ENCODE assay signal across 20 cellular contexts in the genomic region with DNA sequence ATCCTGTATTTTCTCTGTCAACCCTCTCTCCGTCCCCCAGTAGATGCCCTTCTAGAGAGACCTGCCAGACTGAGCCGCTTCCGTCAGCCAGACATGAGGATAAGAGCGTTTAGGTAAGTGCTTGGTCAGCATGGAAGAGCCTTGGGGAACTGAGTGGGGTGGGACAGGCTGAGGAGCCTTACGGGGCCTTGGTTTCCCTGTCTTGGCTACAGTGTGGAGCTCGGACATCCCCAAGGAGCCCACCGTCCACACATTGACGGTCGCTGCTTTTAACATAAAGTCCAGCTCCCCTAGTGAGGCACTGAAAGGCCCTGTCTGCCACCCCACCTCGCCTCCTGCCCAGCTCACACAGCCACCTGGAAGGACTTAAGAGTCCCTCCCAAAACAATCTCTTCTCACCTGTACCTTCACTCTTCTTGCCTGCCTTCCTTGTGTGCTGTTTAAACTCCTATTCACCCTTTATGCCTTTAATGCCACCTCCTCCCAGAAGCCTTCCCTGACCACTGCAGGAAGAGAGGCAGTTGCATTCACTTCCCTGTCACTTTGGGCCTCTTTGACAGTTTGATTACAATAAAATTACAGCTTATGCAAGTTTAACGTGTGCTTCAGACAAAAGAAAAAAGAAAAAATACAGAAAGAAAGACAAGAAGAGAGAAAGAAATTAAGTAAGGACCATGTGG. TPM values are rescaled to one million over a fixed set of nuclear protein-coding genes. Genes with fewer than 3 reads are reported as not detected.
DNase-seq lines count a peak whose midpoint lies in the region; ATAC-seq and TF ChIP-seq lines count a peak whose summit lies in the region.
"Had no signal": no experiment of that assay in that cellular context is flagged by ENCODE, and none has a peak within 500 bp of the region (broad histone marks: within the 10 kb centered on the region; RNA-seq: fewer than 3 reads in every experiment).

No MANE protein-coding gene starts in this region.

- H3K27me3 Mint-ChIP-seq in memory B cell, result peaks cover 2% of the 10 kb centered on the region
- H3K27me3 Mint-ChIP-seq in stimulated activated naive B cell treated with anti-CD40 and anti-IgM and Interleukin-4, amounts not matched to agents 10 μg/mL and 1 μg/mL and 100 μg/mL, for 72 hours, result peaks cover 10 to 16% of the 10 kb centered on the region in 2 donors
- peaks cover 18 to 46% of the 10 kb centered on the region in 2 donors for H3K27me3 Mint-ChIP-seq in CD8-positive, alpha-beta memory T cell

- 69% methylated on average over 10 of the region's 11 CpGs for WGBS in SK-N-SH (ENCODE audit: low lambda C conversion rate)

- no peak for ATAC-seq in SK-N-SH treated with all-trans-retinoic acid at 6 μM for 48 hours
- ATAC-seq in memory B cell (ENCODE audit: low read depth), result no peak
- ATAC-seq in stimulated activated naive B cell treated with anti-CD40 and anti-IgM and Interleukin-4, amounts not matched to agents 10 μg/mL and 1 μg/mL and 100 μg/mL, for 72 hours (replicated peaks), result no peak

- H3K4me3 ChIP-seq in SK-N-SH (ENCODE audit: low read depth in 2 of 2, low read length in 1 of 2) (no peak overlapping the region), OCI-LY7 (ENCODE audit: low read depth, low read length, poor library complexity, severe bottlenecking) (no peak overlapping the region), breast epithelium (no peak overlapping the region)
- no peak overlapping the region for H3K4me3 ChIP-seq in CD8-positive, alpha-beta memory T cell (ENCODE audit: low read length)

- DNase-seq in SK-N-SH, result no peak
- DNase-seq in OCI-LY7 (ENCODE audit: low spot score), result no peak
- DNase-seq in memory B cell (ENCODE audit: low spot score in 2 of 2), result no peak
- DNase-seq in stimulated activated naive B cell treated with anti-CD40 and anti-IgM and Interleukin-4, amounts not matched to agents 10 μg/mL and 1 μg/mL and 100 μg/mL, for 72 hours, result no peak
- DNase-seq in breast epithelium (ENCODE audit: low spot score in 2 of 2), result no peak
- DNase-seq in NCI-H2171 treated with DMSO at 0.1 percent for 48 hours (lab: John Stamatoyannopoulos, UW), result no peak
- no peak for DNase-seq in CD8-positive, alpha-beta memory T cell
- DNase-seq: COR-L47, GF-D8, HFFc6, NCI-H1048, NCI-H1436 treated with DMSO at 0.1 percent for 48 hours, NCI-H2081, NCI-H510A treated with DMSO at 0.1 percent for 48 hours, Right ventricle myocardium superior had no signal

- H3K4me3 Mint-ChIP-seq in memory B cell, result no peak overlapping the region
- H3K4me3 Mint-ChIP-seq in stimulated activated naive B cell treated with anti-CD40 and anti-IgM and Interleukin-4, amounts not matched to agents 10 μg/mL and 1 μg/mL and 100 μg/mL, for 72 hours, result no peak overlapping the region
- no peak overlapping the region for H3K4me3 Mint-ChIP-seq in CD8-positive, alpha-beta memory T cell
- H3K4me3 Mint-ChIP-seq: HFFc6 had no signal

- CTCF ChIA-PET in SK-N-SH (lab: Yijun Ruan, JAX) (interaction anchor here (0.9 to 3.4 kb wide), 6 partner anchors 14 to 221 kb away, joined by 3 to 21 read pairs (median 6); no protein-coding TSS in a partner anchor), OCI-LY7 (lab: Charles Lee; ENCODE audit: unreplicated experiment) (interaction anchor here (1.2 kb wide), 1 partner anchor 52 kb away, joined by 3 read pairs; no protein-coding TSS in a partner anchor)
- CTCF ChIA-PET in CD8-positive, alpha-beta memory T cell (lab: Charles Lee), result no interaction called here

- no peaks in the 10 kb centered on the region for H3K27me3 ChIP-seq in SK-N-SH (ENCODE audit: insufficient read depth)
- H3K27me3 ChIP-seq in breast epithelium, result no peaks in the 10 kb centered on the region
- peaks cover 2% of the 10 kb centered on the region for H3K27me3 ChIP-seq in CD8-positive, alpha-beta memory T cell (ENCODE audit: insufficient read depth, low read length, poor library complexity, severe bottlenecking)

- POLR2A ChIA-PET in SK-N-SH (lab: Yijun Ruan, JAX), result interaction anchor here (0.6 kb wide), 1 partner anchor 134 kb away, joined by 5 read pairs; no protein-coding TSS in a partner anchor
- POLR2A ChIA-PET in OCI-LY7 (lab: Charles Lee), result interaction anchor here (0.6 to 1.1 kb wide), 2 partner anchors 35 to 52 kb away, joined by 3 read pairs; no protein-coding TSS in a partner anchor
- POLR2A ChIA-PET in CD8-positive, alpha-beta memory T cell (lab: Charles Lee), result no interaction called here

- no peaks in the 10 kb centered on the region for H3K36me3 Mint-ChIP-seq in memory B cell
- no peaks in the 10 kb centered on the region for H3K36me3 Mint-ChIP-seq in stimulated activated naive B cell treated with anti-CD40 and anti-IgM and Interleukin-4, amounts not matched to agents 10 μg/mL and 1 μg/mL and 100 μg/mL, for 72 hours
- H3K36me3 Mint-ChIP-seq in CD8-positive, alpha-beta memory T cell, result no peaks in the 10 kb centered on the region

- no peaks in the 10 kb centered on the region for H3K9me3 Mint-ChIP-seq in memory B cell
- H3K9me3 Mint-ChIP-seq in stimulated activated naive B cell treated with anti-CD40 and anti-IgM and Interleukin-4, amounts not matched to agents 10 μg/mL and 1 μg/mL and 100 μg/mL, for 72 hours, result no peaks in the 10 kb centered on the region
- H3K9me3 Mint-ChIP-seq in CD8-positive, alpha-beta memory T cell, result no peaks in the 10 kb centered on the region
- H3K9me3 Mint-ChIP-seq: HFFc6 had no signal

- no peaks in the 10 kb centered on the region for H3K36me3 ChIP-seq in SK-N-SH (replicated peaks in 1 of 2; ENCODE audit: control insufficient read depth in 1 of 2, insufficient read depth in 2 of 2, low read length in 1 of 2)
- no peaks in the 10 kb centered on the region for H3K36me3 ChIP-seq in OCI-LY7 (ENCODE audit: insufficient read depth, low read length)
- H3K36me3 ChIP-seq in breast epithelium, result no peaks in the 10 kb centered on the region
- H3K36me3 ChIP-seq in CD8-positive, alpha-beta memory T cell (ENCODE audit: insufficient read depth, low read length), result no peaks in the 10 kb centered on the region

- TF ChIP-seq RAD21 in SK-N-SH (IDR thresholded peaks at IDR 0.05; ENCODE audit: low read length), result no peak

- H3K9me2 ChIP-seq in SK-N-SH, result no peaks in the 10 kb centered on the region
- H3K9me2 ChIP-seq in OCI-LY7 (ENCODE audit: insufficient read depth, low read length), result no peaks in the 10 kb centered on the region

- H3K9me3 ChIP-seq in SK-N-SH (no peaks in the 10 kb centered on the region), OCI-LY7 (ENCODE audit: low read length) (no peaks in the 10 kb centered on the region), breast epithelium (no peaks in the 10 kb centered on the region)
- no peaks in the 10 kb centered on the region for H3K9me3 ChIP-seq in CD8-positive, alpha-beta memory T cell (ENCODE audit: low read length)

- no peak overlapping the region for H3K9ac ChIP-seq in SK-N-SH

- TF ChIP-seq POLR2A in breast epithelium (IDR thresholded peaks at IDR 0.05), result no peak

- no peak for TF ChIP-seq CTCF in SK-N-SH (IDR thresholded peaks at IDR 0.05)
- no peak for TF ChIP-seq CTCF in OCI-LY7 (conservative IDR thresholded peaks at IDR 0.05; ENCODE audit: low read length)
- TF ChIP-seq CTCF in breast epithelium (IDR thresholded peaks at IDR 0.05), result no peak

- no peak for TF ChIP-seq EP300 in SK-N-SH (IDR thresholded peaks at IDR 0.05; ENCODE audit: borderline replicate concordance in 1 of 2, low read depth in 1 of 2, low read length in 1 of 2)

- H2AFZ ChIP-seq in SK-N-SH (ENCODE audit: low read depth) (no peak overlapping the region), OCI-LY7 (ENCODE audit: low read length) (peak overlapping the region; percentile 38; the same call in 1 of the 2 replicates)

- no peaks in the 10 kb centered on the region for H3F3A ChIP-seq in SK-N-SH (replicated peaks; ENCODE audit: insufficient read depth)

- peaks cover 9 to 12% of the 10 kb centered on the region in 2 experiments; a peak in 2 of 4 replicates for H3K4me1 ChIP-seq in SK-N-SH (ENCODE audit: control insufficient read depth in 1 of 2, insufficient read depth in 2 of 2, low read depth in 1 of 2, low read length in 1 of 2)
- H3K4me1 ChIP-seq in OCI-LY7 (ENCODE audit: insufficient read depth, low read length, poor library complexity, severe bottlenecking), result peaks cover 43% of the 10 kb centered on the region
- H3K4me1 ChIP-seq in breast epithelium, result peaks cover 3 to 11% of the 10 kb centered on the region in 2 donors
- no peaks in the 10 kb centered on the region for H3K4me1 ChIP-seq in CD8-positive, alpha-beta memory T cell (ENCODE audit: insufficient read depth, low read length)

- H4K20me1 ChIP-seq in SK-N-SH (ENCODE audit: insufficient read depth), result no peaks in the 10 kb centered on the region
- no peaks in the 10 kb centered on the region for H4K20me1 ChIP-seq in OCI-LY7 (ENCODE audit: insufficient read depth, low read length)

- intact Hi-C loops in OCI-LY7 (cut with micrococcal nuclease; ENCODE audit: unreplicated experiment), result loop anchor here (5.0 kb wide), 1 partner anchor 151 kb away; a partner anchor contains a TSS
- intact Hi-C loops in breast epithelium (cut with DNase I; ENCODE audit: low total_unique reads), result no loop called here

- H3K4me1 Mint-ChIP-seq in memory B cell, result peaks cover 46% of the 10 kb centered on the region
- peaks cover 34 to 65% of the 10 kb centered on the region in 2 donors for H3K4me1 Mint-ChIP-seq in stimulated activated naive B cell treated with anti-CD40 and anti-IgM and Interleukin-4, amounts not matched to agents 10 μg/mL and 1 μg/mL and 100 μg/mL, for 72 hours
- no peaks in the 10 kb centered on the region for H3K4me1 Mint-ChIP-seq in CD8-positive, alpha-beta memory T cell

- H3K79me2 ChIP-seq in SK-N-SH (ENCODE audit: insufficient read depth), result no peaks in the 10 kb centered on the region
- H3K79me2 ChIP-seq in OCI-LY7 (ENCODE audit: insufficient read depth, low read depth, low read length), result no peaks in the 10 kb centered on the region

- H3K27ac ChIP-seq in SK-N-SH (ENCODE audit: low read depth in 2 of 2, low read length in 1 of 2) (no peak overlapping the region), OCI-LY7 (ENCODE audit: low read depth, low read length, poor library complexity, severe bottlenecking) (no peak overlapping the region), breast epithelium (no peak overlapping the region)
- no peak overlapping the region for H3K27ac ChIP-seq in CD8-positive, alpha-beta memory T cell (ENCODE audit: low read depth, low read length)
- H3K27ac ChIP-seq: C4-2B had no signal

- peak overlapping the region; percentile 89 for H3K27ac Mint-ChIP-seq in memory B cell
- peak overlapping the region; percentile 16 for H3K27ac Mint-ChIP-seq in stimulated activated naive B cell treated with anti-CD40 and anti-IgM and Interleukin-4, amounts not matched to agents 10 μg/mL and 1 μg/mL and 100 μg/mL, for 72 hours
- H3K27ac Mint-ChIP-seq in CD8-positive, alpha-beta memory T cell, result no peak overlapping the region
- H3K27ac Mint-ChIP-seq: HFFc6 had no signal

- BruUV-seq in OCI-LY7 (replicated peaks; lab: Mats Ljungman, UMichigan), result no TSS peak

- H3K4me2 ChIP-seq in SK-N-SH (no peak overlapping the region), OCI-LY7 (ENCODE audit: low read length) (no peak overlapping the region)

RNA-seq across cellular contexts. Expression of a gene that starts 42.3 kb away (rescaled TPM):
- polyA plus RNA-seq in SK-N-SH (2012; rRNA removed), result not detected in 2 replicates
- polyA plus RNA-seq in SK-N-SH (2012; cell fraction: cytosol; rRNA removed), result 0.01 TPM in 1 of 2 replicates, not detected in the other
- not detected in 2 replicates for polyA plus RNA-seq in SK-N-SH (2012; cell fraction: nucleus; rRNA removed)
- total RNA-seq in OCI-LY7 (2014; rRNA removed; shearing (Covaris generic)), result not detected in 2 replicates
- total RNA-seq in OCI-LY7 (2022) (not detected in 2 replicates), breast epithelium (not detected)
- not detected for total RNA-seq in CD8-positive, alpha-beta memory T cell
- not detected for polyA plus RNA-seq in CD8-positive, alpha-beta memory T cell
- total RNA-seq: A172, Daoy, H4, HFFc6, Right ventricle myocardium superior had no signal

RNA-seq across cellular contexts. Expression of a gene that starts 56.4 kb away (rescaled TPM):
- 6.8 and 9.1 TPM in 2 replicates for polyA plus RNA-seq in SK-N-SH (2012; rRNA removed)
- polyA plus RNA-seq in SK-N-SH (2012; cell fraction: cytosol; rRNA removed), result 6.5 and 8.5 TPM in 2 replicates
- polyA plus RNA-seq in SK-N-SH (2012; cell fraction: nucleus; rRNA removed), result 11.2 and 11.3 TPM in 2 replicates
- not detected in 2 replicates for total RNA-seq in OCI-LY7 (2014; rRNA removed; shearing (Covaris generic))
- total RNA-seq in OCI-LY7 (2022) (not detected in 2 replicates), breast epithelium (10 to 100 TPM; 42.3 to 64.6 (median 53.9) TPM)
- under 1 TPM; 0.53 to 0.66 TPM for total RNA-seq in CD8-positive, alpha-beta memory T cell
- not detected for polyA plus RNA-seq in CD8-positive, alpha-beta memory T cell

Comparison
In these comparisons a context has a peak if more than half of its experiments do, and no peak if none do; other contexts are left out.
1. H3K27ac Mint-ChIP-seq: peak in memory B cell (single experiment) and stimulated activated naive B cell treated with anti-CD40 and anti-IgM and Interleukin-4, amounts not matched to agents 10 μg/mL and 1 μg/mL and 100 μg/mL, for 72 hours (single experiment); none in CD8-positive, alpha-beta memory T cell (0 of 8).
2. RNA of a gene that starts 56.4 kb away (total RNA-seq): 42.3 to 64.6 TPM in breast epithelium; 0.53 to 0.66 TPM in CD8-positive, alpha-beta memory T cell and not detected in OCI-LY7; every median in the first group is over 10 times any median in the second.